Comparison of ENCODE assay signal across 8 cellular contexts in genomic region chr19:45469835-45470146, GRCh38. TPM values are rescaled to one million over a fixed set of nuclear protein-coding genes. Genes with fewer than 3 reads are reported as not detected.
DNase-seq lines count a peak whose midpoint lies in the region; ATAC-seq and TF ChIP-seq lines count a peak whose summit lies in the region.

No MANE protein-coding gene starts in this region.

- peak overlapping the region; percentile 99 for H3K4me3 Mint-ChIP-seq in CD14-positive monocyte

- H3K27ac ChIP-seq in OCI-LY1 (ENCODE audit: low read depth, low read length, poor library complexity, severe bottlenecking), result peak overlapping the region; percentile 81
- H3K27ac ChIP-seq in caudate nucleus (ENCODE audit: low read depth, low read length), result peak overlapping the region; percentile 95
- peak overlapping the region; percentile 92 to 98 (median 96) for H3K27ac ChIP-seq in transverse colon

- no peak overlapping the region for H2AFZ ChIP-seq in OCI-LY1 (ENCODE audit: low read length)

- ATAC-seq in GM21447 (IDR thresholded peaks at IDR 0.05; ENCODE audit: unreplicated experiment) (peak; percentile 41), GM18511 (IDR thresholded peaks at IDR 0.05; ENCODE audit: unreplicated experiment) (no peak), GM19397 (IDR thresholded peaks at IDR 0.05; ENCODE audit: unreplicated experiment) (no peak)

- no peak for TF ChIP-seq EP300 in transverse colon (IDR thresholded peaks at IDR 0.05; ENCODE audit: low read depth)

- peaks cover 42% of the 10 kb centered on the region for H3K4me1 Mint-ChIP-seq in CD14-positive monocyte

- H3K36me3 Mint-ChIP-seq in CD14-positive monocyte, result peaks cover 40 to 53% of the 10 kb centered on the region in 2 donors

- intact Hi-C loops in CD14-positive monocyte (cut with micrococcal nuclease) (no loop called here), lower leg skin (cut with DNase I; ENCODE audit: low total_unique reads) (no loop called here), transverse colon (cut with DNase I; ENCODE audit: low total_unique reads) (no loop called here)

- H3K36me3 ChIP-seq in OCI-LY1 (ENCODE audit: insufficient read depth, low read length) (no peaks in the 10 kb centered on the region), transverse colon (no peaks in the 10 kb centered on the region)

- no peak for DNase-seq in CD14-positive monocyte (ENCODE audit: low spot score)
- DNase-seq in caudate nucleus (lab: John Stamatoyannopoulos, UW), result peak in 9 of 61 donors; percentile 13 to 94 (median 76)
- DNase-seq in lower leg skin (ENCODE audit: low spot score in 2 of 2), result no peak
- peak; percentile 93 for DNase-seq in transverse colon

- H3K4me3 ChIP-seq in OCI-LY1 (ENCODE audit: low read depth, low read length, poor library complexity, severe bottlenecking) (peak overlapping the region; percentile 74), lower leg skin (ENCODE audit: low read depth, poor library complexity, severe bottlenecking) (peak overlapping the region; percentile 34), transverse colon (peak overlapping the region; percentile 52 to 83 (median 67))

- TF ChIP-seq POLR2A in lower leg skin (IDR thresholded peaks at IDR 0.05) (peak in 1 of 2 donors; percentile 41), transverse colon (IDR thresholded peaks at IDR 0.05) (peak; percentile 52)

- H3K4me1 ChIP-seq in OCI-LY1 (ENCODE audit: insufficient read depth, low read length, severe bottlenecking) (peaks cover 27% of the 10 kb centered on the region), transverse colon (peaks cover 19 to 35% (median 22%) of the 10 kb centered on the region in 4 donors)

- 0 to 3% methylated on average over 14 of the region's 14 CpGs for WGBS in lower leg skin, 2 donors
- 1% methylated on average over 8 of the region's 14 CpGs; no CpG with 5 or more reads in 1 of the 2 donors for WGBS in transverse colon (ENCODE audit: low coverage in 1 of 2), 2 donors

- in situ Hi-C loops in transverse colon (cut with MboI; ENCODE audit: low pct_ligation_motif_present in 1 of 4, low pct_unique_long_range_greater_than_20kb in 1 of 4, low sequenced_read_pairs in 3 of 4), result no loop called here

- peak overlapping the region; percentile 74; the same call in 1 of the 2 replicates for H3K9ac ChIP-seq in OCI-LY1 (ENCODE audit: low read length)

- H3K9me3 ChIP-seq in OCI-LY1 (ENCODE audit: low read length), result no peaks in the 10 kb centered on the region
- H3K9me3 ChIP-seq in transverse colon, result no peaks in the 10 kb centered on the region

- H3K27me3 ChIP-seq in OCI-LY1 (ENCODE audit: insufficient read depth, low read length) (peaks cover 6% of the 10 kb centered on the region), transverse colon (peaks cover 32% of the 10 kb centered on the region)

- H3F3A ChIP-seq in OCI-LY1 (ENCODE audit: insufficient read depth, low read length), result no peaks in the 10 kb centered on the region

- peaks cover 59 to 79% (median 74%) of the 10 kb centered on the region in 3 donors for H3K27me3 Mint-ChIP-seq in CD14-positive monocyte (ENCODE audit: low read depth in 3 of 3)

- peak overlapping the region; percentile 96 for H3K4me2 ChIP-seq in OCI-LY1 (ENCODE audit: low read length)

- no peak for TF ChIP-seq CTCF in CD14-positive monocyte (IDR thresholded peaks at IDR 0.05)
- no peak for TF ChIP-seq CTCF in OCI-LY1 (IDR thresholded peaks at IDR 0.05; ENCODE audit: low read length)
- no peak for TF ChIP-seq CTCF in lower leg skin (IDR thresholded peaks at IDR 0.05)
- no peak for TF ChIP-seq CTCF in transverse colon (IDR thresholded peaks at IDR 0.05)

- no peaks in the 10 kb centered on the region for H3K79me2 ChIP-seq in OCI-LY1 (ENCODE audit: insufficient read depth, low read length)

- H3K27ac Mint-ChIP-seq in CD14-positive monocyte, result peak overlapping the region; percentile 72 to 97 (median 96)

- peaks cover 10 to 59% (median 36%) of the 10 kb centered on the region in 7 donors for H3K9me3 Mint-ChIP-seq in CD14-positive monocyte

- no peaks in the 10 kb centered on the region for H3K9me2 ChIP-seq in OCI-LY1 (ENCODE audit: low read depth, low read length)

- no peaks in the 10 kb centered on the region for H4K20me1 ChIP-seq in OCI-LY1 (ENCODE audit: insufficient read depth, low read length)

RNA-seq across cellular contexts. Expression of gene FOSB, which starts 2.0 kb away (rescaled TPM):
- 10 to 100 TPM; 27.3 to 28.2 TPM for polyA plus RNA-seq in CD14-positive monocyte
- total RNA-seq in lower leg skin (10 to 100 TPM in 2 of 4 donors, 1 to 10 TPM in 2; 5.9 to 18.2 (median 11.2) TPM), transverse colon (10 to 100 TPM; 14.5 to 64.7 (median 25.6) TPM)

RNA-seq across cellular contexts. Expression of gene RTN2, which starts 27.1 kb away (rescaled TPM):
- 1 to 10 TPM; 1.5 to 2.7 TPM for polyA plus RNA-seq in CD14-positive monocyte
- total RNA-seq in lower leg skin, result 10 to 100 TPM in 1 of 4 donors, 1 to 10 TPM in 3; 6.4 to 11.6 (median 9.0) TPM
- total RNA-seq in transverse colon, result 10 to 100 TPM in 1 of 4 donors, 1 to 10 TPM in 1, not detected in 2; 5.7 to 13.5 TPM

RNA-seq across cellular contexts. Expression of gene PPM1N, which starts 28.5 kb away (rescaled TPM):
- polyA plus RNA-seq in CD14-positive monocyte, result 1 to 10 TPM; 1.3 to 2.7 TPM
- total RNA-seq in lower leg skin (1 to 10 TPM; 2.9 to 4.7 (median 3.6) TPM), transverse colon (1 to 10 TPM in 2 of 4 donors, under 1 TPM in 1, not detected in 1; 1.00 to 4.3 (median 1.4) TPM)

RNA-seq across cellular contexts. Expression of gene VASP, which starts 37.5 kb away (rescaled TPM):
- 100 to 1,000 TPM; 132 to 144 TPM for polyA plus RNA-seq in CD14-positive monocyte
- total RNA-seq in lower leg skin (10 to 100 TPM; 52.7 to 68.9 (median 56.5) TPM), transverse colon (100 to 1,000 TPM; 167 to 465 (median 204) TPM)

RNA-seq across cellular contexts. Expression of gene ERCC1, which starts 46.1 kb away (rescaled TPM):
- polyA plus RNA-seq in CD14-positive monocyte, result 10 to 100 TPM; 62.2 to 74.6 TPM
- 100 to 1,000 TPM in 1 of 4 donors, 10 to 100 TPM in 3; 57.7 to 111 (median 76.5) TPM for total RNA-seq in lower leg skin
- total RNA-seq in transverse colon, result 10 to 100 TPM; 38.8 to 42.6 (median 40.0) TPM
